ENCODE assay signal across 13 cellular contexts in the genomic region with DNA sequence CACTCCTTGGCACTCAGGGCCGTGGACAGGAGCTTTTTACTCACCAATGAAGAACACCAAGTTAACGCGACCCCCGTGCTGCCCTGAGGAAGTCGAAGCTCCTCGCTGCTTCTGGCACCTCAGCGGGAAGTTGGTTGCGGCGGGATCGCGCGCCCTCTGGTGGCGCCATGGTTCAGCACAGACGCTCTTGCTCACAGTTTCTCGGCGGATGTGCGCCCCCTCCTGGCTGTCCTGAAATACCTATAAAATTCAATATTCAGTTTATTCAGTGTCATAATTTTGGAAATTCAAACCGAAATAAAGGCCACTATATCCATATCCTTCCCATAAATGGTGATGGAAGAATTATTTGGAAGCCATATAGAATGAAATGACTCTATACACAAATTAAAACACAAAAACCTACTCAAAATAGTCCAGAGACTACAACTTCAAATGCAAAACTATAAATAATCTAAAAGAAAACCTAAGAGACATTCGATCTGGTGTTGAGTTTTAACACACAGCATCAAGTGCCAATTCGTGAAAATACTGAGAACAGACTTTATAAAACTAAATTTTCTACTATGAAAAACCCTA. TPM values are rescaled to one million over a fixed set of nuclear protein-coding genes. Genes with fewer than 3 reads are reported as not detected.
DNase-seq lines count a peak whose midpoint lies in the region; ATAC-seq and TF ChIP-seq lines count a peak whose summit lies in the region.
"Not testable (repeated sequence)": the region's sequence is repeated elsewhere in the genome, so short reads cannot be mapped to it uniquely, and the experiment has no call there.
"Had no signal": no experiment of that assay in that cellular context is flagged by ENCODE, and none has a peak within 500 bp of the region (broad histone marks: within the 10 kb centered on the region; RNA-seq: fewer than 3 reads in every experiment).

No MANE protein-coding gene starts in this region.

- not testable (repeated sequence) for H3K9ac ChIP-seq in OCI-LY1 (ENCODE audit: low read length); parathyroid adenoma

- TF ChIP-seq CTCF in AG04450 (IDR thresholded peaks at IDR 0.05; ENCODE audit: low read depth, low read length) (peak; percentile 49), GM12873 (IDR thresholded peaks at IDR 0.05; ENCODE audit: insufficient read depth, low read depth, low read length, missing control alignments) (peak; percentile 49), OCI-LY1 (IDR thresholded peaks at IDR 0.05; ENCODE audit: low read length) (peak; percentile 64), cardiac fibroblast (IDR thresholded peaks at IDR 0.05; ENCODE audit: low read depth, low read length) (peak; percentile 53), fibroblast of villous mesenchyme (IDR thresholded peaks at IDR 0.05; ENCODE audit: insufficient read depth, low read depth, low read length) (peak; percentile 62), lung (IDR thresholded peaks at IDR 0.05; ENCODE audit: control extremely low read depth, extremely low read depth) (peak; percentile 49), parathyroid adenoma (IDR thresholded peaks at IDR 0.05) (peak; percentile 36)

- not testable (repeated sequence) for H2AFZ ChIP-seq in OCI-LY1 (ENCODE audit: low read length); parathyroid adenoma

- H3K4me1 ChIP-seq in OCI-LY1 (ENCODE audit: insufficient read depth, low read length, severe bottlenecking); lung (ENCODE audit: control insufficient read depth in 2 of 2, insufficient read depth in 2 of 2, low read length in 2 of 2); parathyroid adenoma: not testable (repeated sequence)

- not testable (repeated sequence) for H3K79me2 ChIP-seq in OCI-LY1 (ENCODE audit: insufficient read depth, low read length); parathyroid adenoma

- H3K36me3 ChIP-seq in OCI-LY1 (ENCODE audit: insufficient read depth, low read length); lung (ENCODE audit: control insufficient read depth in 2 of 2, insufficient read depth in 2 of 2, low read length in 2 of 2); parathyroid adenoma (ENCODE audit: control insufficient read depth, insufficient read depth, low read length): not testable (repeated sequence)

- H3K9me3 ChIP-seq in AG04450 (ENCODE audit: control insufficient read depth, insufficient read depth, low read length); OCI-LY1 (ENCODE audit: low read length); lung (ENCODE audit: control insufficient read depth in 2 of 2, insufficient read depth in 1 of 2, low read length in 1 of 2); parathyroid adenoma (ENCODE audit: control insufficient read depth, low read length): not testable (repeated sequence)

- not testable (repeated sequence) for H3K4me3 ChIP-seq in AG04450 (ENCODE audit: low read depth, low read length); OCI-LY1 (ENCODE audit: low read depth, low read length, poor library complexity, severe bottlenecking); cardiac fibroblast (replicated peaks in 1 of 2; ENCODE audit: low read depth in 2 of 2, low read length in 2 of 2); fibroblast of villous mesenchyme (ENCODE audit: low read depth, low read length); lung; parathyroid adenoma (ENCODE audit: low read depth, low read length)

- CTCF ChIA-PET in AG04450 (lab: Charles Lee): not testable (repeated sequence)

- H3K4me2 ChIP-seq in OCI-LY1 (ENCODE audit: low read length); parathyroid adenoma (ENCODE audit: low read length): not testable (repeated sequence)

- POLR2A ChIA-PET in AG04450 (lab: Yijun Ruan, JAX): not testable (repeated sequence)

- not testable (repeated sequence) for H3K9me2 ChIP-seq in OCI-LY1 (ENCODE audit: low read depth, low read length)

- not testable (repeated sequence) for H4K20me1 ChIP-seq in OCI-LY1 (ENCODE audit: insufficient read depth, low read length)

- not testable (repeated sequence) for H3K27me3 ChIP-seq in AG04450 (ENCODE audit: control insufficient read depth, insufficient read depth, low read length); OCI-LY1 (ENCODE audit: insufficient read depth, low read length); lung (ENCODE audit: control insufficient read depth, insufficient read depth); parathyroid adenoma (ENCODE audit: control insufficient read depth, insufficient read depth, low read length)

- not testable (repeated sequence) for ATAC-seq in lung (ENCODE audit: insufficient read depth, low FRiP score)

- H3F3A ChIP-seq in OCI-LY1 (ENCODE audit: insufficient read depth, low read length): not testable (repeated sequence)

- DNase-seq in AG04450 (ENCODE audit: low read depth, low spot score); lung (ENCODE audit: low spot score): not testable (repeated sequence)
- peak; percentile 66 to 75 for DNase-seq in activated CD4-positive, alpha-beta T cell treated with anti-CD3 and anti-CD28 coated beads, Interleukin-2, amount 50 U/mL, for 48 hours
- peak in 1 of 2 donors; percentile 34 for DNase-seq in cardiac fibroblast (ENCODE audit: low read depth in 2 of 2)
- peak; percentile 48 for DNase-seq in fibroblast of villous mesenchyme (ENCODE audit: low read depth)

- WGBS in lung, 2 donors: 1 to 2% methylated on average over 14 to 19 of the region's 20 CpGs

- not testable (repeated sequence) for H3K27ac ChIP-seq in AG04450 (ENCODE audit: low read depth, low read length); OCI-LY1 (ENCODE audit: low read depth, low read length, poor library complexity, severe bottlenecking); lung (ENCODE audit: low read depth in 1 of 2, low read length in 1 of 2); parathyroid adenoma

RNA-seq across cellular contexts. Expression of a gene that starts 18.9 kb away (rescaled TPM):
- polyA plus RNA-seq in AG04450 (2011; rRNA removed): not detected in 2 replicates
- polyA minus RNA-seq in AG04450 (2011; rRNA and poly(A)+ RNA removed): not detected in 2 replicates
- not detected in 2 replicates for total RNA-seq in fibroblast of villous mesenchyme
- total RNA-seq in lung: not detected
- polyA plus RNA-seq in lung: not detected
- total RNA-seq: activated CD4-positive, alpha-beta memory T cell treated with anti-CD3 and anti-CD28 coated beads for 36 hours; mesenteric fat pad; posterior vena cava; SK-MEL-5; uterus had no signal
